In genomic region chr6:82616386-82617028, GRCh38 we compare ENCODE assay signal across 13 cellular contexts.
DNase-seq lines count a peak whose midpoint lies in the region; ATAC-seq and TF ChIP-seq lines count a peak whose summit lies in the region.
"Had no signal": no experiment of that assay in that cellular context is flagged by ENCODE, and none has a peak within 500 bp of the region (broad histone marks: within the 10 kb centered on the region; RNA-seq: fewer than 3 reads in every experiment).

No MANE protein-coding gene starts in this region.

- H3K9me3 ChIP-seq in cardiac muscle cell (ENCODE audit: low read depth) (no peaks in the 10 kb centered on the region), heart left ventricle (no peaks in the 10 kb centered on the region)
- H3K9me3 ChIP-seq in effector memory CD4-positive, alpha-beta T cell (ENCODE audit: control insufficient read depth, low read length): no peaks in the 10 kb centered on the region
- H3K9me3 ChIP-seq: SJCRH30 had no signal

- no peaks in the 10 kb centered on the region for H3K36me3 ChIP-seq in cardiac muscle cell
- no peaks in the 10 kb centered on the region for H3K36me3 ChIP-seq in heart left ventricle
- no peaks in the 10 kb centered on the region for H3K36me3 ChIP-seq in effector memory CD4-positive, alpha-beta T cell (ENCODE audit: control insufficient read depth, insufficient read depth, low read length)
- H3K36me3 ChIP-seq: left lung, SJCRH30 had no signal

- no peak for TF ChIP-seq POLR2A in heart left ventricle (IDR thresholded peaks at IDR 0.05)

- H3K4me3 ChIP-seq in cardiac muscle cell: no peak overlapping the region
- no peak overlapping the region for H3K4me3 ChIP-seq in heart left ventricle
- no peak overlapping the region for H3K4me3 ChIP-seq in foreskin fibroblast (ENCODE audit: low read depth in 1 of 2, low read length in 2 of 2)
- H3K4me3 ChIP-seq in effector memory CD4-positive, alpha-beta T cell (ENCODE audit: insufficient read depth, low read depth, low read length, poor library complexity, severe bottlenecking): no peak overlapping the region
- H3K4me3 ChIP-seq: left lung, SJCRH30 had no signal

- intact Hi-C loops in heart left ventricle (cut with DNase I): no loop called here

- ATAC-seq in heart left ventricle (no peak), HG03280 (IDR thresholded peaks at IDR 0.05; ENCODE audit: unreplicated experiment) (no peak), GM21576 (IDR thresholded peaks at IDR 0.05; ENCODE audit: unreplicated experiment) (no peak)
- ATAC-seq: activated T-cell treated with anti-CD3 and anti-CD28 coated beads, Interleukin-2, amount 50 U/mL, for 4 hours; left lung had no signal

- peak in 1 of 2 donors; percentile 11 for DNase-seq in cardiac muscle cell (ENCODE audit: low read depth in 1 of 2, low spot score in 1 of 2)
- DNase-seq in heart left ventricle: no peak
- DNase-seq in amniotic epithelial cell (ENCODE audit: low read depth): peak; percentile 11
- peak; percentile 10 to 39 for DNase-seq in foreskin fibroblast
- DNase-seq in D341Med (ENCODE audit: low spot score): no peak
- no peak for DNase-seq in effector memory CD4-positive, alpha-beta T cell
- DNase-seq: ACHN; activated CD4-positive, alpha-beta T cell treated with anti-CD3 and anti-CD28 coated beads, Interleukin-2, amount 50 U/mL, for 4 hours; activated T-cell treated with anti-CD3 and anti-CD28 coated beads, Interleukin-2, amount 50 U/mL, for 4 hours; left lung; SJCRH30 had no signal

- TF ChIP-seq CTCF in cardiac muscle cell (IDR thresholded peaks at IDR 0.05; ENCODE audit: low read depth, low read length): peak; percentile 15
- TF ChIP-seq CTCF in heart left ventricle (IDR thresholded peaks at IDR 0.05): peak in 2 of 12 donors; percentile 7 to 15
- peak; percentile 14 for TF ChIP-seq CTCF in foreskin fibroblast (IDR thresholded peaks at IDR 0.05; ENCODE audit: low read depth, low read length)

- H3K27me3 ChIP-seq in cardiac muscle cell (no peaks in the 10 kb centered on the region), heart left ventricle (no peaks in the 10 kb centered on the region)
- H3K27me3 ChIP-seq in effector memory CD4-positive, alpha-beta T cell (replicated peaks; ENCODE audit: control insufficient read depth, insufficient read depth, low read length, poor library complexity, severe bottlenecking): no peaks in the 10 kb centered on the region
- H3K27me3 ChIP-seq: left lung, SJCRH30 had no signal

- WGBS in heart left ventricle, 4 donors: 75 to 92% (median 78%) methylated on average over 4 of the region's 4 CpGs

- no peak overlapping the region for H3K27ac ChIP-seq in cardiac muscle cell
- H3K27ac ChIP-seq in heart left ventricle: no peak overlapping the region
- H3K27ac ChIP-seq in effector memory CD4-positive, alpha-beta T cell (ENCODE audit: insufficient read depth, low read length, poor library complexity, severe bottlenecking): no peak overlapping the region
- H3K27ac ChIP-seq: left lung, SJCRH30 had no signal

- no peaks in the 10 kb centered on the region for H3K4me1 ChIP-seq in cardiac muscle cell (ENCODE audit: low read depth)
- H3K4me1 ChIP-seq in heart left ventricle: no peaks in the 10 kb centered on the region
- no peaks in the 10 kb centered on the region for H3K4me1 ChIP-seq in effector memory CD4-positive, alpha-beta T cell (ENCODE audit: control insufficient read depth, insufficient read depth, low read length, poor library complexity, severe bottlenecking)
- H3K4me1 ChIP-seq: left lung had no signal

Comparison
In these comparisons a context has a peak if more than half of its experiments do, and no peak if none do; other contexts are left out.
1. DNase-seq: peak in amniotic epithelial cell (single experiment) and foreskin fibroblast (2 of 2); none in heart left ventricle (0 of 5), D341Med (single experiment) and effector memory CD4-positive, alpha-beta T cell (0 of 3).